In genomic region chr22:39743955-39744752, GRCh38 we compare ENCODE assay signal across 34 cellular contexts.
"Had no signal": no experiment of that assay in that cellular context is flagged by ENCODE, and none has a peak within 500 bp of the region (broad histone marks: within the 10 kb centered on the region; RNA-seq: fewer than 3 reads in every experiment).

No MANE protein-coding gene starts in this region.

- H3K4me3 Mint-ChIP-seq: activated CD4-positive, alpha-beta memory T cell treated with anti-CD3 and anti-CD28 coated beads, Interleukin-2, amount 10 ng/mL, durations not matched to agents 7 days and 5 days; activated CD4-positive, alpha-beta T cell treated with anti-CD3 and anti-CD28 coated beads for 36 hours; activated CD4-positive, alpha-beta T cell treated with anti-CD3 and anti-CD28 coated beads, Interleukin-2, amount 10 ng/mL, durations not matched to agents 7 days and 5 days; activated CD8-positive, alpha-beta memory T cell treated with anti-CD3 and anti-CD28 coated beads, Interleukin-2, amount 10 ng/mL, durations not matched to agents 7 days and 5 days; activated CD8-positive, alpha-beta T cell treated with anti-CD3 and anti-CD28 coated beads, Interleukin-2, amount 10 ng/mL, durations not matched to agents 7 days and 5 days; activated naive CD4-positive, alpha-beta T cell treated with anti-CD3 and anti-CD28 coated beads, Interleukin-2, amount 10 ng/mL, durations not matched to agents 7 days and 5 days; activated naive CD4-positive, alpha-beta T cell treated with anti-CD3 and anti-CD28 coated beads, Interleukin-2, amount 50 U/mL, for 24 hours; activated naive CD8-positive, alpha-beta T cell; activated naive CD8-positive, alpha-beta T cell treated with anti-CD3 and anti-CD28 coated beads, Interleukin-2, amount 10 ng/mL, durations not matched to agents 7 days and 5 days; activated naive CD8-positive, alpha-beta T cell treated with anti-CD3 and anti-CD28 coated beads, Interleukin-2, amount 50 U/mL, for 24 hours; activated T-cell treated with anti-CD3 and anti-CD28 coated beads, Interleukin-2, amount 50 U/mL, for 24 hours; T-cell; T-helper 17 cell; WTC11 had no signal

- H3K36me3 Mint-ChIP-seq: activated naive CD4-positive, alpha-beta T cell treated with anti-CD3 and anti-CD28 coated beads, Interleukin-2, amount 10 ng/mL, durations not matched to agents 7 days and 5 days; T-cell; WTC11 had no signal

- H3K4me1 Mint-ChIP-seq: WTC11 had no signal

- H3K36me3 ChIP-seq: brain microvascular endothelial cell, breast epithelium, WERI-Rb-1 had no signal

- H3K9me3 Mint-ChIP-seq: activated naive CD8-positive, alpha-beta T cell treated with anti-CD3 and anti-CD28 coated beads, Interleukin-2, amount 50 U/mL, for 24 hours; activated T-cell treated with anti-CD3 and anti-CD28 coated beads, Interleukin-2, amount 50 U/mL, for 24 hours had no signal

- H3K4me3 ChIP-seq: body of pancreas, breast epithelium had no signal

- H3K27ac Mint-ChIP-seq: activated CD4-positive, alpha-beta memory T cell treated with anti-CD3 and anti-CD28 coated beads, Interleukin-2, amount 10 ng/mL, durations not matched to agents 7 days and 5 days; activated CD4-positive, alpha-beta T cell treated with anti-CD3 and anti-CD28 coated beads for 36 hours; activated CD4-positive, alpha-beta T cell treated with anti-CD3 and anti-CD28 coated beads, Interleukin-2, amount 10 ng/mL, durations not matched to agents 7 days and 5 days; activated CD8-positive, alpha-beta memory T cell treated with anti-CD3 and anti-CD28 coated beads, Interleukin-2, amount 10 ng/mL, durations not matched to agents 7 days and 5 days; activated CD8-positive, alpha-beta T cell treated with anti-CD3 and anti-CD28 coated beads, Interleukin-2, amount 10 ng/mL, durations not matched to agents 7 days and 5 days; activated naive CD4-positive, alpha-beta T cell treated with anti-CD3 and anti-CD28 coated beads, Interleukin-2, amount 10 ng/mL, durations not matched to agents 7 days and 5 days; activated naive CD4-positive, alpha-beta T cell treated with anti-CD3 and anti-CD28 coated beads, Interleukin-2, amount 50 U/mL, for 24 hours; activated naive CD8-positive, alpha-beta T cell; activated naive CD8-positive, alpha-beta T cell treated with anti-CD3 and anti-CD28 coated beads, Interleukin-2, amount 10 ng/mL, durations not matched to agents 7 days and 5 days; activated naive CD8-positive, alpha-beta T cell treated with anti-CD3 and anti-CD28 coated beads, Interleukin-2, amount 50 U/mL, for 24 hours; activated T-cell treated with anti-CD3 and anti-CD28 coated beads, Interleukin-2, amount 50 U/mL, for 24 hours; T-cell; WTC11 had no signal

- FAIRE-seq: astrocyte, TTC549 had no signal

- H3K27ac ChIP-seq: body of pancreas, brain microvascular endothelial cell, breast epithelium, WERI-Rb-1 had no signal

- DNase-seq: activated CD4-positive, alpha-beta memory T cell treated with anti-CD3 and anti-CD28 coated beads, Interleukin-2, amount 10 ng/mL, durations not matched to agents 7 days and 5 days; activated CD4-positive, alpha-beta T cell treated with anti-CD3 and anti-CD28 coated beads for 1 hour; activated CD4-positive, alpha-beta T cell treated with anti-CD3 and anti-CD28 coated beads for 36 hours; activated CD4-positive, alpha-beta T cell treated with anti-CD3 and anti-CD28 coated beads for 48 hours; activated CD4-positive, alpha-beta T cell treated with anti-CD3 and anti-CD28 coated beads, Interleukin-2, amount 10 ng/mL, durations not matched to agents 7 days and 5 days; activated CD4-positive, alpha-beta T cell treated with anti-CD3 and anti-CD28 coated beads, Interleukin-2, amount 50 U/mL, for 48 hours; activated CD4-positive, CD25-positive, alpha-beta regulatory T cell; activated CD8-positive, alpha-beta memory T cell treated with anti-CD3 and anti-CD28 coated beads for 24 hours; activated CD8-positive, alpha-beta memory T cell treated with anti-CD3 and anti-CD28 coated beads, Interleukin-2, amount 10 ng/mL, durations not matched to agents 7 days and 5 days; activated CD8-positive, alpha-beta memory T cell treated with anti-CD3 and anti-CD28 coated beads, Interleukin-2, amount 50 U/mL, for 48 hours; activated CD8-positive, alpha-beta T cell treated with anti-CD3 and anti-CD28 coated beads, Interleukin-2, amount 10 ng/mL, durations not matched to agents 7 days and 5 days; activated effector memory CD4-positive, alpha-beta T cell treated with Interleukin-2 at 50 U/mL for 16 hours; activated gamma-delta T cell; activated naive CD4-positive, alpha-beta T cell treated with anti-CD3 and anti-CD28 coated beads, Interleukin-2, amount 10 ng/mL, durations not matched to agents 7 days and 5 days; activated naive CD4-positive, alpha-beta T cell treated with Interleukin-2 at 50 U/mL for 16 hours; activated naive CD8-positive, alpha-beta T cell treated with anti-CD3 and anti-CD28 coated beads, Interleukin-2, amount 10 ng/mL, durations not matched to agents 7 days and 5 days; activated naive CD8-positive, alpha-beta T cell treated with anti-CD3 and anti-CD28 coated beads, Interleukin-2, amount 50 U/mL, for 24 hours; activated T-cell treated with anti-CD3 and anti-CD28 coated beads, Interleukin-2, amount 50 U/mL, for 24 hours; activated T-cell treated with anti-CD3 and anti-CD28 coated beads, Interleukin-2, amount 50 U/mL, for 48 hours; amygdala; anterior cingulate cortex; body of pancreas; brain microvascular endothelial cell; central memory CD4-positive, alpha-beta T cell; T-cell; T-helper 17 cell; T-helper 9 cell; WERI-Rb-1 had no signal

- H3K27me3 Mint-ChIP-seq: activated CD4-positive, alpha-beta T cell treated with anti-CD3 and anti-CD28 coated beads for 36 hours; activated CD4-positive, alpha-beta T cell treated with anti-CD3 and anti-CD28 coated beads, Interleukin-2, amount 10 ng/mL, durations not matched to agents 7 days and 5 days; activated CD8-positive, alpha-beta memory T cell treated with anti-CD3 and anti-CD28 coated beads, Interleukin-2, amount 10 ng/mL, durations not matched to agents 7 days and 5 days; activated naive CD4-positive, alpha-beta T cell treated with anti-CD3 and anti-CD28 coated beads, Interleukin-2, amount 50 U/mL, for 24 hours; activated naive CD8-positive, alpha-beta T cell; activated naive CD8-positive, alpha-beta T cell treated with anti-CD3 and anti-CD28 coated beads, Interleukin-2, amount 50 U/mL, for 24 hours; activated T-cell treated with anti-CD3 and anti-CD28 coated beads, Interleukin-2, amount 50 U/mL, for 24 hours; T-cell; T-helper 17 cell had no signal

- H3K9me3 ChIP-seq: body of pancreas had no signal

- ATAC-seq: activated CD4-positive, alpha-beta T cell treated with anti-CD3 and anti-CD28 coated beads for 36 hours; activated CD8-positive, alpha-beta memory T cell treated with anti-CD3 and anti-CD28 coated beads, Interleukin-2, amount 10 ng/mL, durations not matched to agents 7 days and 5 days; activated CD8-positive, alpha-beta T cell treated with anti-CD3 and anti-CD28 coated beads, Interleukin-2, amount 10 ng/mL, durations not matched to agents 7 days and 5 days; activated naive CD8-positive, alpha-beta T cell treated with anti-CD3 and anti-CD28 coated beads, Interleukin-2, amount 50 U/mL, for 24 hours; body of pancreas; T-cell; T-helper 17 cell; WTC11 had no signal

- H3K4me1 ChIP-seq: body of pancreas, breast epithelium had no signal

- H3K27me3 ChIP-seq: body of pancreas, breast epithelium had no signal
